In the genomic region with DNA sequence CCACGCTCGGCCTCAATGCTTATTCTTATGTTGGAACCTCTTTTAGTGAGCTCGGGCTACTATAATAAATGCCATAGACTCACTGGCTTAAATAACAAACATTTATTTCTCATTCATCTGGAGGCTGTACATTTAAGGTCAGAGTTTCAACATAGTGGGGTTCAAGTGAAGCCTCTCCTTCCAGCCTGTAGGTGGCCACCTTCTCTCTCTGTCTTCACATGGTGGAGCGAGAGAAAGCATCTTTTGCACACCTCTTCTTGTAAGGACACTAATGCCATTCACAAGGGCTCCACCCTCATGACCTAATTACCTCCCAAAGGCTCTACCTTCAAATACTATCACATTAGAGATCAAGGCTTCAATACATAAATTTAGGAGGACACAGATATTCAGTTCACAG, we compare ENCODE assay signal across 23 cellular contexts.
"Had no signal": no experiment of that assay in that cellular context is flagged by ENCODE, and none has a peak within 500 bp of the region (broad histone marks: within the 10 kb centered on the region; RNA-seq: fewer than 3 reads in every experiment).

No MANE protein-coding gene starts in this region.

- ATAC-seq: activated CD8-positive, alpha-beta T cell treated with anti-CD3 and anti-CD28 coated beads for 36 hours; activated T-helper 17 cell treated with anti-CD3 and anti-CD28 coated beads, Interleukin-2, amount 50 U/mL, for 72 hours; stimulated activated naive CD8-positive, alpha-beta T cell treated with anti-CD3 and anti-CD28 coated beads, Interleukin-15, amount 100 ng/mL, for 72 hours had no signal

- H3K27ac Mint-ChIP-seq: activated B cell treated with CpG ODN at 0.5 μM for 24 hours; activated CD8-positive, alpha-beta T cell treated with anti-CD3 and anti-CD28 coated beads for 36 hours; activated T-helper 17 cell treated with anti-CD3 and anti-CD28 coated beads, Interleukin-2, amount 50 U/mL, for 72 hours; brain; nephron progenitor cell; stimulated activated naive CD8-positive, alpha-beta T cell treated with anti-CD3 and anti-CD28 coated beads, Interleukin-15, amount 100 ng/mL, for 72 hours had no signal

- DNase-seq: activated B cell treated with CpG ODN at 0.5 μM for 24 hours; activated CD4-positive, alpha-beta T cell treated with anti-CD3 and anti-CD28 coated beads for 48 hours; activated CD8-positive, alpha-beta T cell treated with anti-CD3 and anti-CD28 coated beads for 36 hours; activated naive CD4-positive, alpha-beta T cell treated with Interleukin-2 at 50 U/mL for 16 hours; activated T-cell treated with anti-CD3 and anti-CD28 coated beads, Interleukin-2, amount 50 U/mL, for 1 hour; anterior cingulate cortex; caudate nucleus; dorsolateral prefrontal cortex; foreskin fibroblast; hippocampal formation; kidney glomerular epithelial cell; left ventricle myocardium inferior; mammary epithelial cell; nephron progenitor cell; stimulated activated naive CD8-positive, alpha-beta T cell treated with anti-CD3 and anti-CD28 coated beads, Interleukin-15, amount 100 ng/mL, for 72 hours; transverse colon; uterus had no signal

- H3K36me3 ChIP-seq: left ventricle myocardium inferior, suprapubic skin, transverse colon had no signal

- H3K4me3 ChIP-seq: dorsolateral prefrontal cortex, left ventricle myocardium inferior, suprapubic skin, transverse colon, uterus had no signal

- H3K27me3 Mint-ChIP-seq: activated B cell treated with CpG ODN at 0.5 μM for 24 hours; activated CD8-positive, alpha-beta T cell treated with anti-CD3 and anti-CD28 coated beads for 36 hours; activated T-helper 17 cell treated with anti-CD3 and anti-CD28 coated beads, Interleukin-2, amount 50 U/mL, for 72 hours; stimulated activated naive CD8-positive, alpha-beta T cell treated with anti-CD3 and anti-CD28 coated beads, Interleukin-15, amount 100 ng/mL, for 72 hours had no signal

- H3K36me3 Mint-ChIP-seq: brain had no signal

- H3K4me1 Mint-ChIP-seq: activated B cell treated with CpG ODN at 0.5 μM for 24 hours; activated T-helper 17 cell treated with anti-CD3 and anti-CD28 coated beads, Interleukin-2, amount 50 U/mL, for 72 hours; brain; nephron progenitor cell; stimulated activated naive CD8-positive, alpha-beta T cell treated with anti-CD3 and anti-CD28 coated beads, Interleukin-15, amount 100 ng/mL, for 72 hours had no signal

- H3K27ac ChIP-seq: dorsolateral prefrontal cortex, epithelial cell of prostate, left ventricle myocardium inferior, suprapubic skin, transverse colon, uterus had no signal

- H3K27me3 ChIP-seq: suprapubic skin, transverse colon, uterus had no signal

- H3K9me3 ChIP-seq: suprapubic skin, transverse colon, uterus had no signal

- H3K9me3 Mint-ChIP-seq: activated T-helper 17 cell treated with anti-CD3 and anti-CD28 coated beads, Interleukin-2, amount 50 U/mL, for 72 hours had no signal

- FAIRE-seq: colon, TTC549 had no signal

- H3K4me3 Mint-ChIP-seq: activated B cell treated with CpG ODN at 0.5 μM for 24 hours; activated CD8-positive, alpha-beta T cell treated with anti-CD3 and anti-CD28 coated beads for 36 hours; activated T-helper 17 cell treated with anti-CD3 and anti-CD28 coated beads, Interleukin-2, amount 50 U/mL, for 72 hours; brain; nephron progenitor cell; stimulated activated naive CD8-positive, alpha-beta T cell treated with anti-CD3 and anti-CD28 coated beads, Interleukin-15, amount 100 ng/mL, for 72 hours had no signal

- H3K4me1 ChIP-seq: left ventricle myocardium inferior, suprapubic skin, transverse colon, uterus had no signal
